In the genomic region with DNA sequence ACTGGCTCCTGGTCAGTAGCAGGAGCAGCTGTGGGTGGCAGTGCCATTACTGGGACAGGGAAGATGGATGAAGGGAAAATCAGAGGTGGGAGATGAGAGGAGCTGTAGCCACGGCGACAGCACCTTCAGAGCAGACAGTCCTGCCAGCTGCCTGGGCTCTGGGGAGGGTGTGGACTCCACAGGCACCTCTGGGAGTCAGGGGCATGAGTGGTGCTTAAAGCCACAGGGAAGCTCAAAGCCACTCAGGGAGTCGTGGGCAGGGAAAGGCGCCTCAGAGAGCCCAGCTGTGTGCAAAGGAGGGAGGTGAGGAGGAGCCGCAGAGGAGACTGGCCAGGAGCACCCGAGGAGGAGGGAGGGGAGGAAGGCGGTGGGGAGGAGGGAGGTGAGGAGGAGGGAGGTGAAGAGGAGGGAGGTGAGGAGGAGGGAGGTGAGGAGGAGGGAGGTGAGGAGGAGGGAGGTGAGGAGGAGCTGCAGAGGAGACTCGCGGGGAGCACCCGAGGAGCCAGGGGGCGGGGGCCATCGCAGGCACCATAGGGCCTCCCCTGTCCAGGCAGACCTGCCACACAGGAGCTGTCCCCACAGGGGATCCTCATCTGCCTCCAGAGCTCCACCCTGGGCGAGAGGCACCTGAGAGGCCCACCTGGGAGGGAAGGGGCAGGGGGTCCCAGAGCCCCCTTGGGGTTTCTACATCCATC, we compare ENCODE assay signal across 1 cellular context.
TF ChIP-seq lines count a peak whose summit lies in the region.

No MANE protein-coding gene starts in this region.

TF ChIP-seq in HepG2, 621 proteins besides CTCF, POLR2A, EP300 and RAD21 (continued from another document):
- no peak for TF ChIP-seq GLMP (CRISPR knock-in tag; IDR thresholded peaks at IDR 0.05; ENCODE audit: borderline replicate concordance)
TF ChIP-seq in HepG2: peak in this region for 3.
